In genomic region chr15:90561344-90562244, GRCh38 we compare ENCODE assay signal across 8 cellular contexts. TPM values are rescaled to one million over a fixed set of nuclear protein-coding genes. Genes with fewer than 3 reads are reported as not detected.
DNase-seq lines count a peak whose midpoint lies in the region; ATAC-seq and TF ChIP-seq lines count a peak whose summit lies in the region.

No MANE protein-coding gene starts in this region.

- H2AFZ ChIP-seq in OCI-LY7 (ENCODE audit: low read length) = no peak overlapping the region

- no peak overlapping the region for H3K4me3 ChIP-seq in NB4 (ENCODE audit: low read depth, low read length)
- no peak overlapping the region for H3K4me3 ChIP-seq in OCI-LY7 (ENCODE audit: low read depth, low read length, poor library complexity, severe bottlenecking)

- intact Hi-C loops in CD14-positive monocyte (cut with micrococcal nuclease) (loop anchor here in 1 of 2 donors (5.0 to 10.0 kb wide), 2 partner anchors 36 to 303 kb away; partner anchors contain the start of gene FURIN), OCI-LY7 (cut with micrococcal nuclease; ENCODE audit: unreplicated experiment) (no loop called here)

- H3K9me3 Mint-ChIP-seq in CD14-positive monocyte (peaks cover 0 to 2% (median 0%) of the 10 kb centered on the region in 7 donors), osteocyte (ENCODE audit: unreplicated experiment) (peaks cover 4% of the 10 kb centered on the region)

- BruUV-seq in OCI-LY7 (replicated peaks; lab: Mats Ljungman, UMichigan) = no TSS peak

- no peak for ATAC-seq in GM21390 (IDR thresholded peaks at IDR 0.05; ENCODE audit: unreplicated experiment)
- no peak for ATAC-seq in HG02938 (IDR thresholded peaks at IDR 0.05; ENCODE audit: unreplicated experiment)
- ATAC-seq in HG03025 (IDR thresholded peaks at IDR 0.05; ENCODE audit: low FRiP score, unreplicated experiment) = no peak

- CTCF ChIA-PET in OCI-LY7 (lab: Charles Lee; ENCODE audit: unreplicated experiment) = interaction anchor here (0.5 kb wide), 1 partner anchor 75 kb away, joined by 4 read pairs; no protein-coding TSS in a partner anchor

- H3K27me3 Mint-ChIP-seq in CD14-positive monocyte (ENCODE audit: low read depth in 3 of 3) (peaks cover 0 to 3% (median 0%) of the 10 kb centered on the region in 3 donors), osteocyte (ENCODE audit: unreplicated experiment) (no peaks in the 10 kb centered on the region)

- H3K27ac ChIP-seq in OCI-LY7 (ENCODE audit: low read depth, low read length, poor library complexity, severe bottlenecking) = no peak overlapping the region

- H4K20me1 ChIP-seq in OCI-LY7 (ENCODE audit: insufficient read depth, low read length) = peaks cover 4% of the 10 kb centered on the region; the same call in 1 of the 2 replicates

- no peaks in the 10 kb centered on the region for H3K9me3 ChIP-seq in OCI-LY7 (ENCODE audit: low read length)

- TF ChIP-seq CTCF in CD14-positive monocyte (IDR thresholded peaks at IDR 0.05) = no peak
- TF ChIP-seq CTCF in NB4 (IDR thresholded peaks at IDR 0.05; ENCODE audit: low read depth, low read length) = no peak
- TF ChIP-seq CTCF in osteocyte (IDR thresholded peaks at IDR 0.05) = no peak
- no peak for TF ChIP-seq CTCF in OCI-LY7 (conservative IDR thresholded peaks at IDR 0.05; ENCODE audit: low read length)

- H3K36me3 ChIP-seq in OCI-LY7 (ENCODE audit: insufficient read depth, low read length) = no peaks in the 10 kb centered on the region

- no peak overlapping the region for H3K4me2 ChIP-seq in OCI-LY7 (ENCODE audit: low read length)

- H3K27ac Mint-ChIP-seq in CD14-positive monocyte (peak overlapping the region; percentile 86 to 99 (median 89)), osteocyte (ENCODE audit: unreplicated experiment) (peak overlapping the region; percentile 75)

- H3K4me3 Mint-ChIP-seq in CD14-positive monocyte (peak overlapping the region in 1 of 2 donors; percentile 51), osteocyte (ENCODE audit: unreplicated experiment) (no peak overlapping the region)

- no peak for TF ChIP-seq POLR2A in NB4 (IDR thresholded peaks at IDR 0.05; ENCODE audit: extremely low read depth, insufficient read length)

- DNase-seq in CD14-positive monocyte (ENCODE audit: low spot score) (no peak), NB4 (ENCODE audit: low read depth) (peak; percentile 80), dedifferentiated amniotic fluid mesenchymal stem cell (ENCODE audit: extremely low spot score) (peak; percentile 75), osteocyte (ENCODE audit: extremely low spot score, unreplicated experiment) (no peak), OCI-LY7 (ENCODE audit: low spot score) (no peak)

- no peaks in the 10 kb centered on the region for H3K79me2 ChIP-seq in OCI-LY7 (ENCODE audit: insufficient read depth, low read depth, low read length)

- H3K36me3 Mint-ChIP-seq in CD14-positive monocyte = peaks cover 22 to 25% of the 10 kb centered on the region in 2 donors
- H3K36me3 Mint-ChIP-seq in osteocyte (ENCODE audit: unreplicated experiment) = peaks cover 13% of the 10 kb centered on the region

- H3K9me2 ChIP-seq in OCI-LY7 (ENCODE audit: insufficient read depth, low read length) = no peaks in the 10 kb centered on the region

- POLR2A ChIA-PET in OCI-LY7 (lab: Charles Lee) = interaction anchor here (0.6 to 1.0 kb wide), 6 partner anchors 8 to 82 kb away, joined by 3 to 5 read pairs (median 3); no protein-coding TSS in a partner anchor

- H3K4me1 Mint-ChIP-seq in CD14-positive monocyte (peaks cover 79% of the 10 kb centered on the region), osteocyte (ENCODE audit: unreplicated experiment) (peaks cover 60% of the 10 kb centered on the region)

- H3K4me1 ChIP-seq in OCI-LY7 (ENCODE audit: insufficient read depth, low read length, poor library complexity, severe bottlenecking) = peaks cover 13% of the 10 kb centered on the region

RNA-seq across cellular contexts. Expression of gene CRTC3, which starts 31.9 kb away (rescaled TPM):
- polyA plus RNA-seq in CD14-positive monocyte = 10 to 100 TPM in 1 of 2 donors, 1 to 10 TPM in 1; 6.0 to 12.2 TPM
- total RNA-seq in osteocyte (45.6 and 48.6 TPM in 2 replicates), OCI-LY7 (2022) (12.4 and 14.7 TPM in 2 replicates)
- 5.6 and 8.9 TPM in 2 replicates for total RNA-seq in OCI-LY7 (2014; rRNA removed; shearing (Covaris generic))

Comparison
In these comparisons a context has a peak if more than half of its experiments do, and no peak if none do; other contexts are left out.
1. DNase-seq: peak in NB4 (single experiment) and dedifferentiated amniotic fluid mesenchymal stem cell (single experiment); none in CD14-positive monocyte (single experiment), osteocyte (single experiment) and OCI-LY7 (single experiment).